27 cellular contexts compared by ENCODE assay signal in genomic region chr12:132156145-132156709, GRCh38.
"Had no signal": no experiment of that assay in that cellular context is flagged by ENCODE, and none has a peak within 500 bp of the region (broad histone marks: within the 10 kb centered on the region; RNA-seq: fewer than 3 reads in every experiment).

No MANE protein-coding gene starts in this region.

- H3K36me3 ChIP-seq: breast epithelium had no signal

- H3K9ac ChIP-seq: KMS-11 had no signal

- H3K27me3 ChIP-seq: breast epithelium had no signal

- ATAC-seq: activated T-helper 17 cell treated with anti-CD3 and anti-CD28 coated beads, Interleukin-2, amount 50 U/mL, for 72 hours; Panc1; T-helper 17 cell; WTC11 had no signal

- H3K36me3 Mint-ChIP-seq: activated CD4-positive, alpha-beta memory T cell treated with anti-CD3 and anti-CD28 coated beads for 36 hours; activated naive CD8-positive, alpha-beta T cell; WTC11 had no signal

- H3K4me2 ChIP-seq: KMS-11 had no signal

- H3K4me3 Mint-ChIP-seq: activated CD4-positive, alpha-beta memory T cell treated with anti-CD3 and anti-CD28 coated beads for 36 hours; activated CD4-positive, alpha-beta T cell treated with anti-CD3 and anti-CD28 coated beads, Interleukin-2, amount 10 ng/mL, durations not matched to agents 7 days and 5 days; activated naive CD4-positive, alpha-beta T cell treated with anti-CD3 and anti-CD28 coated beads for 36 hours; activated naive CD8-positive, alpha-beta T cell; activated T-helper 17 cell treated with anti-CD3 and anti-CD28 coated beads, Interleukin-2, amount 50 U/mL, for 72 hours; T-helper 17 cell; WTC11 had no signal

- H3K27ac ChIP-seq: breast epithelium, KMS-11 had no signal

- H3K4me3 ChIP-seq: breast epithelium had no signal

- H3K27me3 Mint-ChIP-seq: activated CD4-positive, alpha-beta memory T cell treated with anti-CD3 and anti-CD28 coated beads for 36 hours; activated CD4-positive, alpha-beta T cell treated with anti-CD3 and anti-CD28 coated beads, Interleukin-2, amount 10 ng/mL, durations not matched to agents 7 days and 5 days; activated naive CD8-positive, alpha-beta T cell; activated T-helper 17 cell treated with anti-CD3 and anti-CD28 coated beads, Interleukin-2, amount 50 U/mL, for 72 hours; T-helper 17 cell had no signal

- H3K27ac Mint-ChIP-seq: activated CD4-positive, alpha-beta memory T cell treated with anti-CD3 and anti-CD28 coated beads for 36 hours; activated CD4-positive, alpha-beta T cell treated with anti-CD3 and anti-CD28 coated beads, Interleukin-2, amount 10 ng/mL, durations not matched to agents 7 days and 5 days; activated naive CD4-positive, alpha-beta T cell treated with anti-CD3 and anti-CD28 coated beads for 36 hours; activated naive CD8-positive, alpha-beta T cell; activated T-helper 17 cell treated with anti-CD3 and anti-CD28 coated beads, Interleukin-2, amount 50 U/mL, for 72 hours; T-helper 17 cell; WTC11 had no signal

- H3K9me3 ChIP-seq: breast epithelium had no signal

- H3K4me1 ChIP-seq: breast epithelium had no signal

- H3K4me1 Mint-ChIP-seq: activated T-helper 17 cell treated with anti-CD3 and anti-CD28 coated beads, Interleukin-2, amount 50 U/mL, for 72 hours; WTC11 had no signal

- DNase-seq: activated CD4-positive, alpha-beta memory T cell treated with anti-CD3 and anti-CD28 coated beads for 36 hours; activated CD4-positive, alpha-beta T cell treated with anti-CD3 and anti-CD28 coated beads for 1 hour; activated CD4-positive, alpha-beta T cell treated with anti-CD3 and anti-CD28 coated beads, Interleukin-2, amount 10 ng/mL, durations not matched to agents 7 days and 5 days; activated gamma-delta T cell; activated naive CD4-positive, alpha-beta T cell treated with anti-CD3 and anti-CD28 coated beads for 36 hours; activated T-cell treated with anti-CD3 and anti-CD28 coated beads for 4 hours; activated T-cell treated with anti-CD3 and anti-CD28 coated beads, Interleukin-2, amount 50 U/mL, for 48 hours; caudate nucleus; MV-4-11; NCI-H1092 treated with DMSO at 0.1 percent for 48 hours; NCI-H1417 treated with DMSO at 0.1 percent for 48 hours; NCI-H1694; NCI-H2029; NCI-H2107; NCI-H226; NCI-H526; NCI-H82; Right ventricle myocardium superior; RPMI8226; T-helper 17 cell; T-helper 9 cell had no signal

- H3K9me3 Mint-ChIP-seq: activated CD4-positive, alpha-beta memory T cell treated with anti-CD3 and anti-CD28 coated beads for 36 hours; activated CD4-positive, alpha-beta T cell treated with anti-CD3 and anti-CD28 coated beads, Interleukin-2, amount 10 ng/mL, durations not matched to agents 7 days and 5 days; activated naive CD4-positive, alpha-beta T cell treated with anti-CD3 and anti-CD28 coated beads for 36 hours; activated T-helper 17 cell treated with anti-CD3 and anti-CD28 coated beads, Interleukin-2, amount 50 U/mL, for 72 hours; WTC11 had no signal
